8 cellular contexts compared by ENCODE assay signal in genomic region chr4:68732653-68733466, GRCh38.
DNase-seq lines count a peak whose midpoint lies in the region; ATAC-seq, FAIRE-seq and TF ChIP-seq lines count a peak whose summit lies in the region.

No MANE protein-coding gene starts in this region.

- no peak overlapping the region for H3K9ac ChIP-seq in endodermal cell (ENCODE audit: extremely low read depth, low read length, poor library complexity, severe bottlenecking)

- WGBS in endodermal cell (ENCODE audit: insufficient coverage in 1 of 2, insufficient read length in 1 of 2), 2 experiments, result 79% methylated on average over 5 of the region's 5 CpGs; no CpG with 5 or more reads in 1 of the 2 experiments

- H3K4me1 ChIP-seq in endodermal cell (ENCODE audit: control insufficient read depth, insufficient read depth, low read length), result peaks cover 8% of the 10 kb centered on the region

- H3K36me3 ChIP-seq in endodermal cell (ENCODE audit: control insufficient read depth, insufficient read depth, low read length) (no peaks in the 10 kb centered on the region), H7 (replicated peaks; ENCODE audit: control insufficient read depth, insufficient read depth, low read length) (no peaks in the 10 kb centered on the region)

- H3K27me3 ChIP-seq in endodermal cell (ENCODE audit: control insufficient read depth, insufficient read depth, low read length, poor library complexity, severe bottlenecking) (no peaks in the 10 kb centered on the region), H7 (ENCODE audit: control insufficient read depth, insufficient read depth, low read length) (no peaks in the 10 kb centered on the region)

- peaks cover 4% of the 10 kb centered on the region for H3K36me3 Mint-ChIP-seq in endodermal cell (ENCODE audit: low read depth)

- H3K27ac ChIP-seq in endodermal cell (ENCODE audit: low read depth, low read length), result peak overlapping the region; percentile 65
- H3K27ac ChIP-seq in coronary artery, result no peak overlapping the region

- H3K27ac Mint-ChIP-seq in endodermal cell, result peak overlapping the region; percentile 22

- no peak for TF ChIP-seq POLR2A in GM12891 (IDR thresholded peaks at IDR 0.05; ENCODE audit: low read depth, low read length)

- H3K4me1 Mint-ChIP-seq in endodermal cell, result peaks cover 28% of the 10 kb centered on the region

- peaks cover 28% of the 10 kb centered on the region for H3K9me3 Mint-ChIP-seq in endodermal cell

- DNase-seq in CMK (ENCODE audit: low read depth), result peak; percentile 47
- DNase-seq in endodermal cell, result peak; percentile 50
- DNase-seq in H7, result no peak
- no peak for DNase-seq in coronary artery (ENCODE audit: low spot score)
- no peak for DNase-seq in GM12891 (ENCODE audit: insufficient read length, low spot score)
- DNase-seq in NCI-H2227 treated with DMSO at 0.1 percent for 48 hours (lab: John Stamatoyannopoulos, UW), result no peak

- H3K4me3 Mint-ChIP-seq in endodermal cell, result peak overlapping the region; percentile 12

- peaks cover 18% of the 10 kb centered on the region for H3K9me3 ChIP-seq in endodermal cell (ENCODE audit: control insufficient read depth, low read length)

- no peak for FAIRE-seq in GM12891 (lab: Jason Lieb, UNC)

- TF ChIP-seq CTCF in endodermal cell (conservative IDR thresholded peaks at IDR 0.05) (no peak), coronary artery (IDR thresholded peaks at IDR 0.05) (no peak)

- peak; percentile 86 for ATAC-seq in GM21447 (IDR thresholded peaks at IDR 0.05; ENCODE audit: unreplicated experiment)
- ATAC-seq in HG03175 (IDR thresholded peaks at IDR 0.05; ENCODE audit: unreplicated experiment), result peak; percentile 92

- no peaks in the 10 kb centered on the region for H3K27me3 Mint-ChIP-seq in endodermal cell (ENCODE audit: insufficient read depth)

- H3K4me3 ChIP-seq in endodermal cell (ENCODE audit: low read length), result peak overlapping the region; percentile 19
- no peak overlapping the region for H3K4me3 ChIP-seq in H7 (ENCODE audit: insufficient read depth, low read depth, low read length)
- no peak overlapping the region for H3K4me3 ChIP-seq in coronary artery

TF ChIP-seq in GM12891, 5 proteins besides CTCF, POLR2A, EP300 and RAD21:
- TF ChIP-seq POU2F2 (IDR thresholded peaks at IDR 0.05; ENCODE audit: low read depth, low read length) (no peak), POLR2AphosphoS5 (IDR thresholded peaks at IDR 0.05; ENCODE audit: low read depth, low read length) (no peak), SPI1 (IDR thresholded peaks at IDR 0.05; ENCODE audit: low read depth, low read length) (no peak), PAX5 (IDR thresholded peaks at IDR 0.05; ENCODE audit: insufficient read depth, low read length, severe bottlenecking) (no peak), TAF1 (IDR thresholded peaks at IDR 0.05; ENCODE audit: low read depth, low read length) (no peak)

Comparison
In these comparisons a context has a peak if more than half of its experiments do, and no peak if none do; other contexts are left out.
1. DNase-seq: peak in CMK (single experiment) and endodermal cell (single experiment); none in H7 (single experiment), coronary artery (single experiment), GM12891 (single experiment) and NCI-H2227 treated with DMSO at 0.1 percent for 48 hours (single experiment).